In the genomic region with DNA sequence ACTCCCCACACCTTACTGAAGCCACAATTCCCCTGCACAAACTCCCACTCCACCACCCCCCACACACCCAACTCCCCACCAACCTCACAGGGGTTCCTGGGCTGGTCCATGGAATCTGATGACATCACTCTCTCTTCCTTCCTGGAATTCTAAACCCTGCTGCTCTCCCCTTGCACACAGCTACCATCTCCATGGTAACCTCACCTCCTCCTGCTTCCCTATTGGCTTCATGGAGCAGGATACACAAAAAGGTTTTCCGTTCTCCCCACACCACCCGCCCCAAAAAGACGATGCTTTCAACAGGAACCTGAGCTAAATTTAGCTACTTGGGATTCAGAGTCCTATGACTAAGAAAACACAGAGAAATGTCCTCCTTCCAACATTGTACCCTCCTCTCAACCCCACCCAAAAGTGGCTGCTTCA, we compare ENCODE assay signal across 2 cellular contexts.
TF ChIP-seq lines count a peak whose summit lies in the region.

No MANE protein-coding gene starts in this region.

TF ChIP-seq in A549, 52 proteins besides CTCF, POLR2A, EP300 and RAD21 (continued from another document):
- TF ChIP-seq, protein P1, sequence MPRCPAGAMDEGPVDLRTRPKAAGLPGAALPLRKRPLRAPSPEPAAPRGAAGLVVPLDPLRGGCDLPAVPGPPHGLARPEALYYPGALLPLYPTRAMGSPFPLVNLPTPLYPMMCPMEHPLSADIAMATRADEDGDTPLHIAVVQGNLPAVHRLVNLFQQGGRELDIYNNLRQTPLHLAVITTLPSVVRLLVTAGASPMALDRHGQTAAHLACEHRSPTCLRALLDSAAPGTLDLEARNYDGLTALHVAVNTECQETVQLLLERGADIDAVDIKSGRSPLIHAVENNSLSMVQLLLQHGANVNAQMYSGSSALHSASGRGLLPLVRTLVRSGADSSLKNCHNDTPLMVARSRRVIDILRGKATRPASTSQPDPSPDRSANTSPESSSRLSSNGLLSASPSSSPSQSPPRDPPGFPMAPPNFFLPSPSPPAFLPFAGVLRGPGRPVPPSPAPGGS (IDR thresholded peaks at IDR 0.05) = no peak
- TF ChIP-seq HEYL (CRISPR knock-in tag; IDR thresholded peaks at IDR 0.05) = no peak

TF ChIP-seq in H1, 55 proteins besides CTCF, POLR2A, EP300 and RAD21 (continued from another document):
- TF ChIP-seq CHD2 (IDR thresholded peaks at IDR 0.05; ENCODE audit: low read length) = no peak
- peak; percentile 13; the same call in 1 of the 2 replicates for TF ChIP-seq RFX5 (IDR thresholded peaks at IDR 0.05; ENCODE audit: borderline replicate concordance, low read depth, low read length)
- TF ChIP-seq SP1 (IDR thresholded peaks at IDR 0.05; ENCODE audit: low read depth, low read length) = peak; percentile 61; the same call in 1 of the 2 replicates
- TF ChIP-seq ZNF274 (IDR thresholded peaks at IDR 0.05; ENCODE audit: borderline replicate concordance, extremely low read depth, low read length) = no peak
- no peak for TF ChIP-seq SRF (IDR thresholded peaks at IDR 0.05; ENCODE audit: low read depth, low read length)
- no peak for TF ChIP-seq ASH2L (IDR thresholded peaks at IDR 0.05; ENCODE audit: low read length)
- no peak for TF ChIP-seq BACH1 (IDR thresholded peaks at IDR 0.05; ENCODE audit: low read length)
- TF ChIP-seq CHD7 (IDR thresholded peaks at IDR 0.05; ENCODE audit: insufficient replicate concordance, low read length) = no peak
- TF ChIP-seq, protein P2, sequence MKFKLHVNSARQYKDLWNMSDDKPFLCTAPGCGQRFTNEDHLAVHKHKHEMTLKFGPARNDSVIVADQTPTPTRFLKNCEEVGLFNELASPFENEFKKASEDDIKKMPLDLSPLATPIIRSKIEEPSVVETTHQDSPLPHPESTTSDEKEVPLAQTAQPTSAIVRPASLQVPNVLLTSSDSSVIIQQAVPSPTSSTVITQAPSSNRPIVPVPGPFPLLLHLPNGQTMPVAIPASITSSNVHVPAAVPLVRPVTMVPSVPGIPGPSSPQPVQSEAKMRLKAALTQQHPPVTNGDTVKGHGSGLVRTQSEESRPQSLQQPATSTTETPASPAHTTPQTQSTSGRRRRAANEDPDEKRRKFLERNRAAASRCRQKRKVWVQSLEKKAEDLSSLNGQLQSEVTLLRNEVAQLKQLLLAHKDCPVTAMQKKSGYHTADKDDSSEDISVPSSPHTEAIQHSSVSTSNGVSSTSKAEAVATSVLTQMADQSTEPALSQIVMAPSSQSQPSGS (IDR thresholded peaks at IDR 0.05; ENCODE audit: low read length) = peak; percentile 94
- peak; percentile 83; the same call in 1 of the 2 replicates for TF ChIP-seq JUN (IDR thresholded peaks at IDR 0.05; ENCODE audit: low read depth, low read length)
- no peak for TF ChIP-seq HDAC6 (IDR thresholded peaks at IDR 0.05; ENCODE audit: low read depth, low read length)
- TF ChIP-seq EGR1 (IDR thresholded peaks at IDR 0.05; ENCODE audit: borderline replicate concordance, low read depth, low read length) = no peak
- no peak for TF ChIP-seq KDM5A (IDR thresholded peaks at IDR 0.05; ENCODE audit: low read length)
- TF ChIP-seq SP4 (IDR thresholded peaks at IDR 0.05; ENCODE audit: low read length) = no peak
- peak; percentile 95 for TF ChIP-seq TEAD4 (IDR thresholded peaks at IDR 0.05; ENCODE audit: low read depth, low read length)
- no peak for TF ChIP-seq GABPA (IDR thresholded peaks at IDR 0.05; ENCODE audit: borderline replicate concordance, insufficient read depth, low read length)
- TF ChIP-seq TCF12 (IDR thresholded peaks at IDR 0.05; ENCODE audit: low read depth, low read length) = no peak
- no peak for TF ChIP-seq SIRT6 (IDR thresholded peaks at IDR 0.05; ENCODE audit: low read length)
- TF ChIP-seq EZH2 (IDR thresholded peaks at IDR 0.05; ENCODE audit: low read depth, low read length, severe bottlenecking) = no peak
- peak; percentile 95 for TF ChIP-seq JUND (IDR thresholded peaks at IDR 0.05; ENCODE audit: low read length)
- peak; percentile 66; the same call in 1 of the 2 replicates for TF ChIP-seq CREB1 (IDR thresholded peaks at IDR 0.05)
- TF ChIP-seq TAF1 (IDR thresholded peaks at IDR 0.05; ENCODE audit: low read depth, low read length) = no peak
- TF ChIP-seq NRF1 (IDR thresholded peaks at IDR 0.05; ENCODE audit: low read depth, low read length) = no peak
- TF ChIP-seq, protein P3, sequence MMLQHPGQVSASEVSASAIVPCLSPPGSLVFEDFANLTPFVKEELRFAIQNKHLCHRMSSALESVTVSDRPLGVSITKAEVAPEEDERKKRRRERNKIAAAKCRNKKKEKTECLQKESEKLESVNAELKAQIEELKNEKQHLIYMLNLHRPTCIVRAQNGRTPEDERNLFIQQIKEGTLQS (IDR thresholded peaks at IDR 0.05; ENCODE audit: insufficient read depth, low read depth, low read length) = peak; percentile 39; the same call in 1 of the 2 replicates
